In the genomic region with DNA sequence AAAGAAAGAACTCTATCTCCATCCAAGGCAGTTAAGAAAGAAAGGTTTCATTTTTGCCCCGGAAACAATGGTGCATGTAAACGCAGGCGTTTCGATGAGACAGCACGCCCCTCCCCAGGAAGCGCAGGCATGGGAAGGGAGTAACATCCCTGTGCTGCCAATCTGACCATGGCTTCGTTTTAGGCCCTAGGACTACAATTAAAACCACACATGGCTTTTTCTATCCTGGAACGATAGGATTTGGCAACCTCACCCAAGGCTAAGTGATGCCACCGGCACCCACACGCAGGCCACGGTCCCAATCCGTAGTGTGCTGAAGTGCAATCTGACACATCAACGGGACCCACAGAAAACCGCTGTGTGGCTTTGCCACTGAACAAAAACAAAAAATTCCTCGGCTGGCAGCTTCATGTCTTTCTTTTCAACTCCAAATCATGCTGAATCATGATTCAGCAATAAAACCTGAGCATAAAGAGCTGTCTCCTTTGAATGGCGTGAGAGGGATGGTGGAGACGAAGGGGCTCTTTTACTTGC, we compare ENCODE assay signal across 8 cellular contexts.
DNase-seq lines count a peak whose midpoint lies in the region; ATAC-seq and TF ChIP-seq lines count a peak whose summit lies in the region.

No MANE protein-coding gene starts in this region.

- POLR2A ChIA-PET in HEK293 (lab: Yijun Ruan, JAX): interaction anchor here (1.2 kb wide), 1 partner anchor 24 kb away, joined by 5 read pairs; a partner anchor contains a TSS

- ATAC-seq in HG02798 (IDR thresholded peaks at IDR 0.05; ENCODE audit: poor library complexity, unreplicated experiment): no peak

- peak; percentile 67 for DNase-seq in activated CD8-positive, alpha-beta memory T cell treated with anti-CD3 and anti-CD28 coated beads for 24 hours
- DNase-seq in fibroblast of gingiva (ENCODE audit: low read depth) (peak; percentile 78), COLO829 (ENCODE audit: low spot score) (no peak), SKM-1 (lab: John Stamatoyannopoulos, UW; ENCODE audit: unreplicated experiment) (no peak), NCI-H187 (lab: John Stamatoyannopoulos, UW) (no peak)
- DNase-seq in stimulated activated CD4-positive, alpha-beta T cell treated with anti-CD3 and anti-CD28 coated beads, Interleukin-4, amount 100 ng/mL, for 24 hours: peak; percentile 46

- H3K9me3 ChIP-seq in HEK293 (ENCODE audit: control insufficient read depth, insufficient read depth, low read depth, low read length): no peaks in the 10 kb centered on the region

- no peak overlapping the region for H3K27ac ChIP-seq in HEK293 (ENCODE audit: extremely low read depth, low read depth, low read length)

- CTCF ChIA-PET in HEK293 (lab: Yijun Ruan, JAX): interaction anchor here (0.5 to 7.3 kb wide), 3 partner anchors 14 to 47 kb away, joined by 3 to 60 read pairs (median 3); no protein-coding TSS in a partner anchor

- no peak for TF ChIP-seq CTCF in HEK293 (tag by site-specific recombination; IDR thresholded peaks at IDR 0.05)

- peaks cover 46% of the 10 kb centered on the region for H3K4me1 ChIP-seq in HEK293 (ENCODE audit: control insufficient read depth, insufficient read depth, low read length)

- H3K36me3 ChIP-seq in HEK293 (ENCODE audit: control insufficient read depth in 2 of 2, insufficient read depth in 1 of 2, low read length in 2 of 2): peaks cover 0 to 21% of the 10 kb centered on the region in 2 experiments; a peak in 1 of 3 replicates

- no peak overlapping the region for H3K4me3 ChIP-seq in HEK293 (ENCODE audit: low read depth, low read length)

TF ChIP-seq in HEK293, 187 proteins besides CTCF, POLR2A, EP300 and RAD21:
- TF ChIP-seq ZFP69B (tag by site-specific recombination; IDR thresholded peaks at IDR 0.05) (0 out of 2 replicates have a peak, but pooled peaks have one; percentile 24), ZNF514 (tag by site-specific recombination; IDR thresholded peaks at IDR 0.05) (no peak)

Comparison
In these comparisons a context has a peak if more than half of its experiments do, and no peak if none do; other contexts are left out.
1. DNase-seq: peak in activated CD8-positive, alpha-beta memory T cell treated with anti-CD3 and anti-CD28 coated beads for 24 hours (single experiment), fibroblast of gingiva (single experiment) and stimulated activated CD4-positive, alpha-beta T cell treated with anti-CD3 and anti-CD28 coated beads, Interleukin-4, amount 100 ng/mL, for 24 hours (single experiment); none in COLO829 (single experiment), SKM-1 (single experiment) and NCI-H187 (0 of 2).